Comparison of ENCODE assay signal across 15 cellular contexts in genomic region chr17:76445697-76446448, GRCh38. TPM values are rescaled to one million over a fixed set of nuclear protein-coding genes. Genes with fewer than 3 reads are reported as not detected.
DNase-seq lines count a peak whose midpoint lies in the region; ATAC-seq, FAIRE-seq and TF ChIP-seq lines count a peak whose summit lies in the region.
"Had no signal": no experiment of that assay in that cellular context is flagged by ENCODE, and none has a peak within 500 bp of the region (broad histone marks: within the 10 kb centered on the region; RNA-seq: fewer than 3 reads in every experiment).

No MANE protein-coding gene starts in this region.

- H3K36me3 Mint-ChIP-seq in stimulated activated naive B cell treated with anti-CD40 and anti-IgM and Interleukin-4, amounts not matched to agents 10 μg/mL and 1 μg/mL and 100 μg/mL, for 72 hours = peaks cover 6 to 17% of the 10 kb centered on the region in 2 donors

- no peak for TF ChIP-seq POLR2A in HepG2 (IDR thresholded peaks at IDR 0.05; ENCODE audit: insufficient read depth in 1 of 2, low read depth in 2 of 2, low read length in 2 of 2)
- no peak for TF ChIP-seq POLR2A in right lobe of liver (IDR thresholded peaks at IDR 0.05)
- TF ChIP-seq POLR2A in spleen (IDR thresholded peaks at IDR 0.05) = no peak

- peaks cover 2 to 14% of the 10 kb centered on the region in 2 experiments for H3K36me3 ChIP-seq in HepG2 (replicated peaks in 1 of 2; ENCODE audit: control insufficient read depth in 1 of 2, insufficient read depth in 2 of 2, low read length in 2 of 2)
- no peaks in the 10 kb centered on the region for H3K36me3 ChIP-seq in right lobe of liver
- H3K36me3 ChIP-seq in adipocyte (ENCODE audit: control insufficient read depth, insufficient read depth, low read length, severe bottlenecking) = no peaks in the 10 kb centered on the region
- no peaks in the 10 kb centered on the region for H3K36me3 ChIP-seq in right atrium auricular region
- no peaks in the 10 kb centered on the region for H3K36me3 ChIP-seq in spleen

- no peak for FAIRE-seq in HepG2 (lab: Jason Lieb, UNC)
- FAIRE-seq: small intestine had no signal

- peaks cover 71 to 91% of the 10 kb centered on the region in 2 donors for H3K4me1 Mint-ChIP-seq in stimulated activated naive B cell treated with anti-CD40 and anti-IgM and Interleukin-4, amounts not matched to agents 10 μg/mL and 1 μg/mL and 100 μg/mL, for 72 hours

- H3K4me3 Mint-ChIP-seq in stimulated activated naive B cell treated with anti-CD40 and anti-IgM and Interleukin-4, amounts not matched to agents 10 μg/mL and 1 μg/mL and 100 μg/mL, for 72 hours = no peak overlapping the region
- H3K4me3 Mint-ChIP-seq: activated naive CD4-positive, alpha-beta T cell treated with anti-CD3 and anti-CD28 coated beads, Interleukin-2, amount 10 ng/mL, durations not matched to agents 7 days and 5 days had no signal

- DNase-seq in HepG2 (ENCODE audit: low spot score) (no peak), right lobe of liver (no peak), adipocyte (ENCODE audit: low read depth) (peak; percentile 43), right atrium auricular region (ENCODE audit: low spot score) (no peak), islet precursor cell (no peak), NCI-H1048 (lab: John Stamatoyannopoulos, UW) (no peak), spleen (no peak)
- no peak for DNase-seq in stimulated activated naive B cell treated with anti-CD40 and anti-IgM and Interleukin-4, amounts not matched to agents 10 μg/mL and 1 μg/mL and 100 μg/mL, for 72 hours
- DNase-seq: activated naive CD4-positive, alpha-beta T cell treated with anti-CD3 and anti-CD28 coated beads, Interleukin-2, amount 10 ng/mL, durations not matched to agents 7 days and 5 days; effector CD8-positive, alpha-beta T cell; NCI-H1105 treated with DMSO at 0.1 percent for 48 hours; NCI-H69 had no signal

- H3K79me2 ChIP-seq in HepG2 (ENCODE audit: insufficient read depth, low read length) = peaks cover 98% of the 10 kb centered on the region

- intact Hi-C loops in HepG2 (cut with micrococcal nuclease; ENCODE audit: unreplicated experiment) = no loop called here
- intact Hi-C loops in right lobe of liver (cut with DNase I) = no loop called here
- intact Hi-C loops in spleen (cut with DNase I; ENCODE audit: low total_unique reads) = no loop called here

- BruUV-seq in HepG2 (replicated peaks; lab: Mats Ljungman, UMichigan) = no TSS peak

- H3K4me3 ChIP-seq in HepG2 (replicated peaks in 1 of 3; ENCODE audit: insufficient read depth in 1 of 3, low read depth in 2 of 3, low read length in 3 of 3) = no peak overlapping the region
- H3K4me3 ChIP-seq in right lobe of liver = no peak overlapping the region
- H3K4me3 ChIP-seq in adipocyte (ENCODE audit: low read length) = no peak overlapping the region
- no peak overlapping the region for H3K4me3 ChIP-seq in right atrium auricular region
- H3K4me3 ChIP-seq in spleen = no peak overlapping the region

- in situ Hi-C loops in HepG2 (cut with HindIII; ENCODE audit: extremely low pct_ligation_motif_present, low pct_unique_long_range_greater_than_20kb) = no loop called here

- H3K9me3 Mint-ChIP-seq in stimulated activated naive B cell treated with anti-CD40 and anti-IgM and Interleukin-4, amounts not matched to agents 10 μg/mL and 1 μg/mL and 100 μg/mL, for 72 hours = no peaks in the 10 kb centered on the region
- H3K9me3 Mint-ChIP-seq: activated naive CD4-positive, alpha-beta T cell treated with anti-CD3 and anti-CD28 coated beads, Interleukin-2, amount 10 ng/mL, durations not matched to agents 7 days and 5 days had no signal

- H3K9ac ChIP-seq in HepG2 (ENCODE audit: insufficient read depth, low read depth, low read length) (no peak overlapping the region), adipocyte (ENCODE audit: low read length) (no peak overlapping the region)

- H2AFZ ChIP-seq in HepG2 (ENCODE audit: low read length) = no peak overlapping the region

- POLR2A ChIA-PET in HepG2 (lab: Yijun Ruan, JAX) = interaction anchor here (1.0 to 2.1 kb wide), 3 partner anchors 53 to 62 kb away, joined by 3 to 8 read pairs (median 7); partner anchors contain the start of gene RHBDF2

- no peak for ATAC-seq in HepG2
- no peak for ATAC-seq in right lobe of liver
- ATAC-seq in stimulated activated naive B cell treated with anti-CD40 and anti-IgM and Interleukin-4, amounts not matched to agents 10 μg/mL and 1 μg/mL and 100 μg/mL, for 72 hours (replicated peaks) = no peak

- H3K27ac ChIP-seq in HepG2 (ENCODE audit: extremely low read length, insufficient read depth, low read length) (peak overlapping the region; percentile 41), right lobe of liver (no peak overlapping the region), right atrium auricular region (peak overlapping the region; percentile 93 to 94), spleen (no peak overlapping the region)

- H3K9me3 ChIP-seq in HepG2 (ENCODE audit: low read length) (no peaks in the 10 kb centered on the region), right lobe of liver (no peaks in the 10 kb centered on the region), adipocyte (ENCODE audit: control insufficient read depth, low read length) (no peaks in the 10 kb centered on the region), right atrium auricular region (no peaks in the 10 kb centered on the region), spleen (no peaks in the 10 kb centered on the region)

- H4K20me1 ChIP-seq in HepG2 (ENCODE audit: insufficient read depth, low read length) = peaks cover 80% of the 10 kb centered on the region

- CTCF ChIA-PET in HepG2 (lab: Yijun Ruan, JAX; ENCODE audit: low intra/inter-chr PET ratio, low total read pairs) = no interaction called here

- no peaks in the 10 kb centered on the region for H3K27me3 Mint-ChIP-seq in stimulated activated naive B cell treated with anti-CD40 and anti-IgM and Interleukin-4, amounts not matched to agents 10 μg/mL and 1 μg/mL and 100 μg/mL, for 72 hours
- H3K27me3 Mint-ChIP-seq: activated naive CD4-positive, alpha-beta T cell treated with anti-CD3 and anti-CD28 coated beads, Interleukin-2, amount 10 ng/mL, durations not matched to agents 7 days and 5 days had no signal

- TF ChIP-seq CTCF in HepG2 (CRISPR knock-in tag; IDR thresholded peaks at IDR 0.05) (no peak), right lobe of liver (IDR thresholded peaks at IDR 0.05) (no peak), right atrium auricular region (IDR thresholded peaks at IDR 0.05) (no peak), spleen (IDR thresholded peaks at IDR 0.05 in 8 of 11, conservative IDR thresholded peaks at IDR 0.05 in 3 of 11) (no peak)

- peaks cover 90% of the 10 kb centered on the region for H3K4me1 ChIP-seq in HepG2 (ENCODE audit: insufficient read depth, low read length)
- H3K4me1 ChIP-seq in right lobe of liver = peaks cover 0 to 7% (median 0%) of the 10 kb centered on the region in 4 donors
- H3K4me1 ChIP-seq in adipocyte (ENCODE audit: control insufficient read depth, insufficient read depth, low read length) = peaks cover 37% of the 10 kb centered on the region
- peaks cover under 1 to 73% of the 10 kb centered on the region in 2 donors for H3K4me1 ChIP-seq in right atrium auricular region
- peaks cover 6 to 94% (median 66%) of the 10 kb centered on the region in 6 donors for H3K4me1 ChIP-seq in spleen

- H3K27ac Mint-ChIP-seq in stimulated activated naive B cell treated with anti-CD40 and anti-IgM and Interleukin-4, amounts not matched to agents 10 μg/mL and 1 μg/mL and 100 μg/mL, for 72 hours = peak overlapping the region; percentile 28
- H3K27ac Mint-ChIP-seq: activated naive CD4-positive, alpha-beta T cell treated with anti-CD3 and anti-CD28 coated beads, Interleukin-2, amount 10 ng/mL, durations not matched to agents 7 days and 5 days had no signal

- H3K4me2 ChIP-seq in HepG2 (ENCODE audit: low read depth, low read length) = no peak overlapping the region

- TF ChIP-seq RAD21 in HepG2 (CRISPR knock-in tag; IDR thresholded peaks at IDR 0.05) = no peak

- TF ChIP-seq EP300 in HepG2 (IDR thresholded peaks at IDR 0.05; ENCODE audit: low read depth in 2 of 2, low read length in 2 of 2) = no peak
- no peak for TF ChIP-seq EP300 in HepG2 (CRISPR knock-in tag; IDR thresholded peaks at IDR 0.05; ENCODE audit: borderline replicate concordance)

- H3K27me3 ChIP-seq in HepG2 (ENCODE audit: control insufficient read depth in 1 of 2, insufficient read depth in 2 of 2, low read length in 2 of 2) (no peaks in the 10 kb centered on the region), right lobe of liver (no peaks in the 10 kb centered on the region), adipocyte (replicated peaks; ENCODE audit: control insufficient read depth, insufficient read depth, low read length) (no peaks in the 10 kb centered on the region), right atrium auricular region (no peaks in the 10 kb centered on the region), spleen (replicated peaks in 1 of 7) (no peaks in the 10 kb centered on the region)

- WGBS in HepG2 (ENCODE audit: low lambda C conversion rate) = 84% methylated on average over 10 of the region's 10 CpGs
- 70% methylated on average over 8 of the region's 10 CpGs for WGBS in right lobe of liver (ENCODE audit: insufficient coverage, low coverage, low lambda C conversion rate, missing lambda C conversion rate)
- WGBS in spleen, 5 donors = 80 to 87% (median 82%) methylated on average over 10 of the region's 10 CpGs

RNA-seq across cellular contexts. Expression of gene UBE2O, which starts 7.1 kb away (rescaled TPM):
- total RNA-seq in HepG2 (2016; rRNA removed; fragmentation: Illumina TruSeq; extraction: Trizol) (21.5 and 22.3 TPM in 2 replicates), right lobe of liver (10 to 100 TPM in 5 of 6 experiments, 1 to 10 TPM in 1; 10.0 to 12.9 (median 12.0) TPM), right atrium auricular region (10 to 100 TPM; 19.5 to 21.8 TPM), spleen (10 to 100 TPM; 24.1 to 55.9 (median 32.5) TPM)
- total RNA-seq in HepG2 (2016; cell fraction: cytosol; rRNA removed; fragmentation: Illumina TruSeq; extraction: Trizol; ENCODE audit: low read depth) = 2.7 and 3.0 TPM in 2 replicates
- total RNA-seq in HepG2 (2016; cell fraction: insoluble cytoplasmic fraction; rRNA removed; fragmentation: Illumina TruSeq; extraction: Trizol) = 22.1 and 22.5 TPM in 2 replicates
- total RNA-seq in HepG2 (2016; cell fraction: membrane; rRNA removed; fragmentation: Illumina TruSeq; extraction: Trizol) = 7.2 and 8.1 TPM in 2 replicates
- 23.0 and 27.1 TPM in 2 replicates for total RNA-seq in HepG2 (2016; cell fraction: nucleus; rRNA removed; fragmentation: Illumina TruSeq; extraction: Trizol)
- polyA plus RNA-seq in HepG2 (2011; rRNA removed) (23.5 and 30.4 TPM in 2 replicates), spleen (10 to 100 TPM in 1 of 3 donors, 1 to 10 TPM in 2; 7.2 to 14.3 (median 8.5) TPM)
- 11.6 and 11.8 TPM in 2 replicates for polyA plus RNA-seq in HepG2 (2011; cell fraction: cytosol; rRNA removed)
- 87.2 and 93.5 TPM in 2 replicates for polyA plus RNA-seq in HepG2 (2011; cell fraction: nucleus; rRNA removed)
- polyA plus RNA-seq in HepG2 (2012) = 28.0 and 29.8 TPM in 2 replicates
- polyA plus RNA-seq in HepG2 (2016; cell fraction: cytosol; fragmentation: Illumina TruSeq; extraction: Trizol; ENCODE audit: low read depth) = 0.86 and 0.95 TPM in 2 replicates
- polyA plus RNA-seq in HepG2 (2016; cell fraction: insoluble cytoplasmic fraction; fragmentation: Illumina TruSeq; extraction: Trizol; ENCODE audit: low read depth) = 15.3 and 21.2 TPM in 2 replicates
- 2.1 and 3.0 TPM in 2 replicates for polyA plus RNA-seq in HepG2 (2016; cell fraction: membrane; fragmentation: Illumina TruSeq; extraction: Trizol; ENCODE audit: low read depth)
- 66.1 and 73.3 TPM in 2 replicates for polyA plus RNA-seq in HepG2 (2016; cell fraction: nucleus; fragmentation: Illumina TruSeq; extraction: Trizol; ENCODE audit: insufficient read depth, low read depth)
- polyA minus RNA-seq in HepG2 (2011; rRNA and poly(A)+ RNA removed; ENCODE audit: low replicate concordance) = 39.5 and 89.3 TPM in 2 replicates
- polyA minus RNA-seq in HepG2 (2011; cell fraction: cytosol; rRNA and poly(A)+ RNA removed) = 31.1 and 31.4 TPM in 2 replicates
- polyA minus RNA-seq in HepG2 (2011; cell fraction: nucleus; rRNA and poly(A)+ RNA removed) = 27.4 and 30.3 TPM in 2 replicates

RNA-seq across cellular contexts. Expression of gene AANAT, which starts 21.5 kb away (rescaled TPM):
- total RNA-seq in HepG2 (2016; rRNA removed; fragmentation: Illumina TruSeq; extraction: Trizol) (not detected in 2 replicates), right lobe of liver (not detected), right atrium auricular region (not detected), spleen (not detected)
- total RNA-seq in HepG2 (2016; cell fraction: cytosol; rRNA removed; fragmentation: Illumina TruSeq; extraction: Trizol; ENCODE audit: low read depth) = not detected in 2 replicates
- total RNA-seq in HepG2 (2016; cell fraction: insoluble cytoplasmic fraction; rRNA removed; fragmentation: Illumina TruSeq; extraction: Trizol) = not detected in 2 replicates
- not detected in 2 replicates for total RNA-seq in HepG2 (2016; cell fraction: membrane; rRNA removed; fragmentation: Illumina TruSeq; extraction: Trizol)
- not detected in 2 replicates for total RNA-seq in HepG2 (2016; cell fraction: nucleus; rRNA removed; fragmentation: Illumina TruSeq; extraction: Trizol)
- polyA plus RNA-seq in HepG2 (2011; rRNA removed) (0.03 and 0.07 TPM in 2 replicates), spleen (under 1 TPM in 2 of 3 donors, not detected in 1; 0.19 to 0.22 TPM)
- not detected in 2 replicates for polyA plus RNA-seq in HepG2 (2011; cell fraction: cytosol; rRNA removed)
- polyA plus RNA-seq in HepG2 (2011; cell fraction: nucleus; rRNA removed) = 0.23 and 0.42 TPM in 2 replicates
- 0.31 TPM in 1 of 2 replicates, not detected in the other for polyA plus RNA-seq in HepG2 (2012)
- polyA plus RNA-seq in HepG2 (2016; cell fraction: cytosol; fragmentation: Illumina TruSeq; extraction: Trizol; ENCODE audit: low read depth) = not detected in 2 replicates
- not detected in 2 replicates for polyA plus RNA-seq in HepG2 (2016; cell fraction: insoluble cytoplasmic fraction; fragmentation: Illumina TruSeq; extraction: Trizol; ENCODE audit: low read depth)
- polyA plus RNA-seq in HepG2 (2016; cell fraction: membrane; fragmentation: Illumina TruSeq; extraction: Trizol; ENCODE audit: low read depth) = not detected in 2 replicates
- not detected in 2 replicates for polyA plus RNA-seq in HepG2 (2016; cell fraction: nucleus; fragmentation: Illumina TruSeq; extraction: Trizol; ENCODE audit: insufficient read depth, low read depth)
- not detected in 2 replicates for polyA minus RNA-seq in HepG2 (2011; rRNA and poly(A)+ RNA removed; ENCODE audit: low replicate concordance)
- polyA minus RNA-seq in HepG2 (2011; cell fraction: cytosol; rRNA and poly(A)+ RNA removed) = not detected in 2 replicates
- not detected in 2 replicates for polyA minus RNA-seq in HepG2 (2011; cell fraction: nucleus; rRNA and poly(A)+ RNA removed)
- total RNA-seq: Daoy, urinary bladder had no signal
- polyA plus RNA-seq: small intestine, urinary bladder had no signal

RNA-seq across cellular contexts. Expression of gene RHBDF2, which starts 55.4 kb away (rescaled TPM):
- total RNA-seq in HepG2 (2016; rRNA removed; fragmentation: Illumina TruSeq; extraction: Trizol) (4.2 and 7.8 TPM in 2 replicates), right lobe of liver (10 to 100 TPM in 3 of 6 experiments, 1 to 10 TPM in 3; 7.1 to 18.6 (median 11.0) TPM), right atrium auricular region (10 to 100 TPM; 13.6 to 14.8 TPM), spleen (100 to 1,000 TPM in 4 of 7 donors, 10 to 100 TPM in 3; 95.1 to 147 (median 114) TPM)
- total RNA-seq in HepG2 (2016; cell fraction: cytosol; rRNA removed; fragmentation: Illumina TruSeq; extraction: Trizol; ENCODE audit: low read depth) = 3.3 and 3.4 TPM in 2 replicates
- total RNA-seq in HepG2 (2016; cell fraction: insoluble cytoplasmic fraction; rRNA removed; fragmentation: Illumina TruSeq; extraction: Trizol) = 2.8 and 8.6 TPM in 2 replicates
- 3.2 and 3.5 TPM in 2 replicates for total RNA-seq in HepG2 (2016; cell fraction: membrane; rRNA removed; fragmentation: Illumina TruSeq; extraction: Trizol)
- 10.0 and 14.7 TPM in 2 replicates for total RNA-seq in HepG2 (2016; cell fraction: nucleus; rRNA removed; fragmentation: Illumina TruSeq; extraction: Trizol)
- polyA plus RNA-seq in HepG2 (2011; rRNA removed) (24.2 and 27.6 TPM in 2 replicates), spleen (10 to 100 TPM; 31.4 to 72.7 (median 53.3) TPM)
- polyA plus RNA-seq in HepG2 (2011; cell fraction: cytosol; rRNA removed) = 9.7 and 15.2 TPM in 2 replicates
- 96.1 and 124 TPM in 2 replicates for polyA plus RNA-seq in HepG2 (2011; cell fraction: nucleus; rRNA removed)
- 17.9 and 27.7 TPM in 2 replicates for polyA plus RNA-seq in HepG2 (2012)
- polyA plus RNA-seq in HepG2 (2016; cell fraction: cytosol; fragmentation: Illumina TruSeq; extraction: Trizol; ENCODE audit: low read depth) = 1.2 and 1.5 TPM in 2 replicates
- 3.8 and 4.6 TPM in 2 replicates for polyA plus RNA-seq in HepG2 (2016; cell fraction: insoluble cytoplasmic fraction; fragmentation: Illumina TruSeq; extraction: Trizol; ENCODE audit: low read depth)
- polyA plus RNA-seq in HepG2 (2016; cell fraction: membrane; fragmentation: Illumina TruSeq; extraction: Trizol; ENCODE audit: low read depth) = 2.0 and 3.1 TPM in 2 replicates
- polyA plus RNA-seq in HepG2 (2016; cell fraction: nucleus; fragmentation: Illumina TruSeq; extraction: Trizol; ENCODE audit: insufficient read depth, low read depth) = 23.9 and 27.3 TPM in 2 replicates
- polyA minus RNA-seq in HepG2 (2011; rRNA and poly(A)+ RNA removed; ENCODE audit: low replicate concordance) = 8.1 and 40.4 TPM in 2 replicates
- 12.8 and 13.5 TPM in 2 replicates for polyA minus RNA-seq in HepG2 (2011; cell fraction: cytosol; rRNA and poly(A)+ RNA removed)
- 26.5 and 30.6 TPM in 2 replicates for polyA minus RNA-seq in HepG2 (2011; cell fraction: nucleus; rRNA and poly(A)+ RNA removed)

Comparison
In these comparisons a context has a peak if more than half of its experiments do, and no peak if none do; other contexts are left out.
1. H3K27ac ChIP-seq: peak in HepG2 (single experiment) and right atrium auricular region (2 of 2); none in right lobe of liver (0 of 3) and spleen (0 of 8).
2. RNA of gene RHBDF2, which starts 55.4 kb away (total RNA-seq): 95.1 to 147 TPM in spleen; 13.6 to 14.8 TPM in right atrium auricular region, 7.1 to 18.6 TPM in right lobe of liver and 2.8 to 14.7 TPM in HepG2; every median in the first group is over 4 times any median in the second.